24 cellular contexts compared by ENCODE assay signal in the genomic region with DNA sequence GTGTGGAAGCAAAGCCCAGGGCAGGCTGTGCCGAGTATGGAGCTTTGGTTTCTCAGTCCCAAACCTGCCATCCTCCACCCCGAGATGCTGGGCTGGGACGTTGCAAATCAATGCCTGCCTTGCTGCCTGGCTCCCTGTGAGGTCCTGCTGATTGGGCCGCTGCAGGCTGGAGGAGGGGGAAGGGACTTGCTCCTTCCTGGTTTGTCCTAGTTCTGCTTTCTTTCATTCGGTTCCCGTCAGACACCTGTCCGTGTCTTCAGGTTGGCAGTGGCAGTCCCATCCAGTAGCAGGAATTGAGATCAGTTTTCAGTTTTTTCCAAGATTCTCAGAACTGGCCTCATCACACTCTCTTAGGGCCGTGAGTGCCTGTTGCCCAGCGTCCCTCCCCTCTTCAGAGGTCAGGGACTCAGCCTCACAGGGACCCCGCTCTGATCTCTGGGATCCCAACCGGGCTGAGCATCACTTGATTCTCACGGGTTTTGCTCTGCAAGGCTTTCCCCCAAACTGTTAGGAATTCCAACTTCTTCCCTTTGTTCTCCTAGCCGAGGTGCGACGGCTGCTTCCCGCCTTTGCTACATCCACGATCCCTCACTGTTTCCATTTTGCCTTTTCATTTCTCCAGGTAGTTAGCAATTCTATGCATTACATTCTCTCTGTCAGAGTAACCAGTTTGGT. TPM values are rescaled to one million over a fixed set of nuclear protein-coding genes. Genes with fewer than 3 reads are reported as not detected.
A peak's percentile ranks its signal among the peaks of the same experiment; 100 is the strongest.
DNase-seq lines count a peak whose midpoint lies in the region; ATAC-seq and TF ChIP-seq lines count a peak whose summit lies in the region.
"Had no signal": no experiment of that assay in that cellular context is flagged by ENCODE, and none has a peak within 500 bp of the region (broad histone marks: within the 10 kb centered on the region; RNA-seq: fewer than 3 reads in every experiment).

No MANE protein-coding gene starts in this region.

- H3K79me2 ChIP-seq in hepatocyte: no peaks in the 10 kb centered on the region

- H3K9me3 ChIP-seq in right atrium auricular region (no peaks in the 10 kb centered on the region), upper lobe of right lung (no peaks in the 10 kb centered on the region), hepatocyte (ENCODE audit: low read depth) (no peaks in the 10 kb centered on the region)
- H3K9me3 ChIP-seq: Peyer's patch, sigmoid colon, stomach had no signal

- H4K20me1 ChIP-seq in hepatocyte (ENCODE audit: insufficient read depth, poor library complexity, severe bottlenecking): no peaks in the 10 kb centered on the region

- no peak for ATAC-seq in Right ventricle myocardium inferior
- peak; percentile 92 for ATAC-seq in WTC11
- peak; percentile 15 for ATAC-seq in left lobe of liver
- peak; percentile 55 for ATAC-seq in upper lobe of right lung
- ATAC-seq: activated CD4-positive, CD25-positive, alpha-beta regulatory T cell treated with anti-CD3 and anti-CD28 coated beads, Interleukin-2, amount 50 U/mL, for 24 hours had no signal

- H3K4me1 ChIP-seq in right atrium auricular region (no peaks in the 10 kb centered on the region), upper lobe of right lung (no peaks in the 10 kb centered on the region), hepatocyte (ENCODE audit: insufficient read depth) (peaks cover 11% of the 10 kb centered on the region)
- H3K4me1 ChIP-seq: Peyer's patch had no signal

- TF ChIP-seq CTCF in right atrium auricular region (IDR thresholded peaks at IDR 0.05): no peak
- no peak for TF ChIP-seq CTCF in WTC11 (IDR thresholded peaks at IDR 0.05)
- TF ChIP-seq CTCF in upper lobe of right lung (IDR thresholded peaks at IDR 0.05): no peak
- no peak for TF ChIP-seq CTCF in hepatocyte (IDR thresholded peaks at IDR 0.05; ENCODE audit: poor library complexity)

- POLR2A ChIA-PET in WTC11 (lab: Charles Lee): no interaction called here

- H3K27me3 ChIP-seq in right atrium auricular region (peaks cover 0 to 4% of the 10 kb centered on the region in 2 donors), upper lobe of right lung (no peaks in the 10 kb centered on the region), hepatocyte (no peaks in the 10 kb centered on the region)
- H3K27me3 ChIP-seq: Peyer's patch, sigmoid colon had no signal

- H3K36me3 ChIP-seq in right atrium auricular region (no peaks in the 10 kb centered on the region), upper lobe of right lung (no peaks in the 10 kb centered on the region), hepatocyte (replicated peaks; ENCODE audit: insufficient read depth, low read depth) (no peaks in the 10 kb centered on the region)
- H3K36me3 ChIP-seq: cardiac muscle cell, Peyer's patch, sigmoid colon, stomach had no signal

- no peaks in the 10 kb centered on the region for H3K9me3 Mint-ChIP-seq in WTC11
- H3K9me3 Mint-ChIP-seq: type B pancreatic cell had no signal

- H3K36me3 Mint-ChIP-seq in WTC11: no peaks in the 10 kb centered on the region
- H3K36me3 Mint-ChIP-seq: CD4-positive, CD25-positive, alpha-beta regulatory T cell; type B pancreatic cell had no signal

- H2AFZ ChIP-seq in hepatocyte: no peak overlapping the region

- intact Hi-C loops in Right ventricle myocardium inferior (cut with DNase I) (no loop called here), upper lobe of right lung (cut with DNase I) (no loop called here)

- no peaks in the 10 kb centered on the region for H3K9me2 ChIP-seq in hepatocyte (replicated peaks; ENCODE audit: insufficient read depth)

- H3K27ac ChIP-seq in right atrium auricular region (no peak overlapping the region), upper lobe of right lung (no peak overlapping the region), hepatocyte (no peak overlapping the region)
- H3K27ac ChIP-seq: cardiac muscle cell, dorsolateral prefrontal cortex, Peyer's patch, sigmoid colon, SK-N-MC, stomach had no signal

- H3K4me3 ChIP-seq in right atrium auricular region (no peak overlapping the region), upper lobe of right lung (no peak overlapping the region), hepatocyte (no peak overlapping the region)
- H3K4me3 ChIP-seq: cardiac muscle cell, dorsolateral prefrontal cortex, Peyer's patch, sigmoid colon, SK-N-MC, stomach had no signal

- 55% methylated on average over 17 of the region's 17 CpGs for WGBS in hepatocyte (ENCODE audit: low lambda C conversion rate, missing lambda C conversion rate)

- peak overlapping the region; percentile 41 for H3K4me3 Mint-ChIP-seq in WTC11
- H3K4me3 Mint-ChIP-seq: CD4-positive, CD25-positive, alpha-beta regulatory T cell; type B pancreatic cell had no signal

- DNase-seq in Right ventricle myocardium inferior (ENCODE audit: missing footprints): peak; percentile 75
- no peak for DNase-seq in right atrium auricular region (ENCODE audit: low spot score)
- DNase-seq in WTC11 (ENCODE audit: low spot score): peak; percentile 37
- DNase-seq in left lobe of liver (ENCODE audit: low spot score): no peak
- no peak for DNase-seq in upper lobe of right lung
- DNase-seq in islet precursor cell: no peak
- no peak for DNase-seq in NCI-H524 treated with DMSO at 0.1 percent for 48 hours (lab: John Stamatoyannopoulos, UW)
- DNase-seq in hepatocyte (ENCODE audit: low spot score): no peak
- DNase-seq: CD4-positive, CD25-positive, alpha-beta regulatory T cell; DMS79 treated with DMSO at 0.1 percent for 48 hours; dorsolateral prefrontal cortex; mammary epithelial cell; NCI-H1436; NCI-H2171 treated with DMSO at 0.1 percent for 48 hours; NCI-H82; Peyer's patch; sigmoid colon; stomach had no signal

- no peak overlapping the region for H3K4me2 ChIP-seq in hepatocyte

- H3K4me1 Mint-ChIP-seq in WTC11: peaks cover 24% of the 10 kb centered on the region

- H3K27me3 Mint-ChIP-seq in WTC11 (ENCODE audit: low read depth): peaks cover 32% of the 10 kb centered on the region

- no peak overlapping the region for H3K27ac Mint-ChIP-seq in WTC11
- H3K27ac Mint-ChIP-seq: type B pancreatic cell had no signal

- CTCF ChIA-PET in WTC11 (lab: Charles Lee): interaction anchor here (1.0 to 1.8 kb wide), 4 partner anchors 13 to 65 kb away, joined by 3 to 6 read pairs (median 4); no protein-coding TSS in a partner anchor

TF ChIP-seq in WTC11, 78 proteins besides CTCF, POLR2A, EP300 and RAD21:
- TF ChIP-seq TCF7 (CRISPR knock-in tag; IDR thresholded peaks at IDR 0.05; ENCODE audit: low read depth) (no peak), TEAD1 (CRISPR knock-in tag; IDR thresholded peaks at IDR 0.05) (no peak), JAZF1 (CRISPR knock-in tag; IDR thresholded peaks at IDR 0.05) (no peak), CBFB (CRISPR knock-in tag; IDR thresholded peaks at IDR 0.05; ENCODE audit: low read depth) (no peak), PRRX2 (CRISPR knock-in tag; IDR thresholded peaks at IDR 0.05) (no peak), OVOL2 (CRISPR knock-in tag; IDR thresholded peaks at IDR 0.05; ENCODE audit: borderline replicate concordance) (no peak)
- TF ChIP-seq, protein P1, sequence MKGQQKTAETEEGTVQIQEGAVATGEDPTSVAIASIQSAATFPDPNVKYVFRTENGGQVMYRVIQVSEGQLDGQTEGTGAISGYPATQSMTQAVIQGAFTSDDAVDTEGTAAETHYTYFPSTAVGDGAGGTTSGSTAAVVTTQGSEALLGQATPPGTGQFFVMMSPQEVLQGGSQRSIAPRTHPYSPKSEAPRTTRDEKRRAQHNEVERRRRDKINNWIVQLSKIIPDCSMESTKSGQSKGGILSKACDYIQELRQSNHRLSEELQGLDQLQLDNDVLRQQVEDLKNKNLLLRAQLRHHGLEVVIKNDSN (CRISPR knock-in tag; IDR thresholded peaks at IDR 0.05): no peak
- TF ChIP-seq, protein P2, sequence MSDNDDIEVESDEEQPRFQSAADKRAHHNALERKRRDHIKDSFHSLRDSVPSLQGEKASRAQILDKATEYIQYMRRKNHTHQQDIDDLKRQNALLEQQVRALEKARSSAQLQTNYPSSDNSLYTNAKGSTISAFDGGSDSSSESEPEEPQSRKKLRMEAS (CRISPR knock-in tag; IDR thresholded peaks at IDR 0.05): peak; percentile 48; the same call in 1 of the 2 replicates

RNA-seq across cellular contexts. Expression of a gene that starts 24.2 kb away (rescaled TPM):
- total RNA-seq in Right ventricle myocardium inferior: 1.7 TPM
- 1 to 10 TPM; 2.0 to 3.2 TPM for total RNA-seq in right atrium auricular region
- 0.22 to 0.27 TPM (median 0.27 TPM) in 3 replicates for total RNA-seq in WTC11 (2021)
- total RNA-seq in left lobe of liver: 0.45 TPM
- 12.9 TPM for total RNA-seq in upper lobe of right lung
- total RNA-seq in hepatocyte: 4.4 and 4.9 TPM in 2 replicates
- 1.9 and 2.9 TPM in 2 replicates for polyA plus RNA-seq in hepatocyte
- total RNA-seq: cardiac muscle cell, glomerular endothelial cell had no signal
- polyA plus RNA-seq: cardiac muscle cell, neural cell had no signal

Comparison
In these comparisons a context has a peak if more than half of its experiments do, and no peak if none do; other contexts are left out.
1. DNase-seq: peak in Right ventricle myocardium inferior (single experiment) and WTC11 (single experiment); none in right atrium auricular region (single experiment), left lobe of liver (single experiment), upper lobe of right lung (single experiment), islet precursor cell (single experiment), NCI-H524 treated with DMSO at 0.1 percent for 48 hours (single experiment) and hepatocyte (single experiment).